Comparison of ENCODE assay signal across 1 cellular context in genomic region chr9:82036101-82036500, GRCh38.
TF ChIP-seq lines count a peak whose summit lies in the region.

No MANE protein-coding gene starts in this region.

TF ChIP-seq in IMR-90, 13 proteins besides CTCF, POLR2A, EP300 and RAD21 (continued from another document):
- no peak for TF ChIP-seq ELK1 (IDR thresholded peaks at IDR 0.05; ENCODE audit: borderline replicate concordance, low read depth, low read length)
- no peak for TF ChIP-seq MAZ (IDR thresholded peaks at IDR 0.05; ENCODE audit: borderline replicate concordance, low read depth, low read length)
- no peak for TF ChIP-seq USF2 (IDR thresholded peaks at IDR 0.05; ENCODE audit: low read depth, low read length)
- no peak for TF ChIP-seq NFE2L2 (IDR thresholded peaks at IDR 0.05; ENCODE audit: low read depth, low read length)
TF ChIP-seq in IMR-90: peak in this region for 0.
